Comparison of ENCODE assay signal across 10 cellular contexts in genomic region chr3:141331370-141332318, GRCh38. TPM values are rescaled to one million over a fixed set of nuclear protein-coding genes. Genes with fewer than 3 reads are reported as not detected.
DNase-seq lines count a peak whose midpoint lies in the region; ATAC-seq, FAIRE-seq and TF ChIP-seq lines count a peak whose summit lies in the region.
"Had no signal": no experiment of that assay in that cellular context is flagged by ENCODE, and none has a peak within 500 bp of the region (broad histone marks: within the 10 kb centered on the region; RNA-seq: fewer than 3 reads in every experiment).

No MANE protein-coding gene starts in this region.

- H3K36me3 ChIP-seq in keratinocyte (ENCODE audit: control insufficient read depth in 2 of 2, extremely low read depth in 1 of 2, insufficient read depth in 2 of 2, low read length in 2 of 2), result no peaks in the 10 kb centered on the region
- no peaks in the 10 kb centered on the region for H3K36me3 ChIP-seq in uterus

- H3K4me3 Mint-ChIP-seq in activated CD4-positive, alpha-beta T cell treated with anti-CD3 and anti-CD28 coated beads for 36 hours, result no peak overlapping the region
- H3K4me3 Mint-ChIP-seq in activated naive CD8-positive, alpha-beta T cell treated with anti-CD3 and anti-CD28 coated beads for 36 hours, result no peak overlapping the region
- H3K4me3 Mint-ChIP-seq in activated T-helper 2 cell treated with anti-CD3 and anti-CD28 coated beads, Interferon-gamma antibody, Interleukin-2, Interleukin-4, amounts not matched to agents 10 μg/mL and 5 μg/mL and 100 μg/mL, durations not matched to agents 14 hours and 24 hours and 36 hours (ENCODE audit: low read depth), result no peak overlapping the region
- H3K4me3 Mint-ChIP-seq: CD4-positive, CD25-positive, alpha-beta regulatory T cell had no signal

- H3K9me1 ChIP-seq in keratinocyte (ENCODE audit: control insufficient read depth, extremely low read depth, insufficient read depth, low read length), result no peaks in the 10 kb centered on the region

- CTCF ChIA-PET in activated CD4-positive, alpha-beta T cell treated with anti-CD3 and anti-CD28 coated beads for 36 hours (lab: Charles Lee), result interaction anchor here (0.7 to 1.4 kb wide), 6 partner anchors 100 to 209 kb away, joined by 3 to 4 read pairs (median 3); partner anchors contain the start of gene PXYLP1

- H3K9ac ChIP-seq in keratinocyte (ENCODE audit: control insufficient read depth, extremely low read depth, insufficient read depth, low read length), result no peak overlapping the region

- no peaks in the 10 kb centered on the region for H3K36me3 Mint-ChIP-seq in activated CD4-positive, alpha-beta T cell treated with anti-CD3 and anti-CD28 coated beads for 36 hours (ENCODE audit: low read depth)
- H3K36me3 Mint-ChIP-seq in activated naive CD8-positive, alpha-beta T cell treated with anti-CD3 and anti-CD28 coated beads for 36 hours, result no peaks in the 10 kb centered on the region
- H3K36me3 Mint-ChIP-seq in activated T-helper 2 cell treated with anti-CD3 and anti-CD28 coated beads, Interferon-gamma antibody, Interleukin-2, Interleukin-4, amounts not matched to agents 10 μg/mL and 5 μg/mL and 100 μg/mL, durations not matched to agents 14 hours and 24 hours and 36 hours (ENCODE audit: low read depth), result no peaks in the 10 kb centered on the region
- H3K36me3 Mint-ChIP-seq: CD4-positive, CD25-positive, alpha-beta regulatory T cell; naive B cell had no signal

- FAIRE-seq in keratinocyte (lab: Jason Lieb, UNC), result no peak

- H3K9me3 Mint-ChIP-seq in activated CD4-positive, alpha-beta T cell treated with anti-CD3 and anti-CD28 coated beads for 36 hours (ENCODE audit: low read depth), result no peaks in the 10 kb centered on the region
- no peaks in the 10 kb centered on the region for H3K9me3 Mint-ChIP-seq in activated naive CD8-positive, alpha-beta T cell treated with anti-CD3 and anti-CD28 coated beads for 36 hours
- H3K9me3 Mint-ChIP-seq in activated T-helper 2 cell treated with anti-CD3 and anti-CD28 coated beads, Interferon-gamma antibody, Interleukin-2, Interleukin-4, amounts not matched to agents 10 μg/mL and 5 μg/mL and 100 μg/mL, durations not matched to agents 14 hours and 24 hours and 36 hours, result no peaks in the 10 kb centered on the region
- H3K9me3 Mint-ChIP-seq: naive B cell had no signal

- no peak for TF ChIP-seq POLR2A in uterus (IDR thresholded peaks at IDR 0.05)

- no peak overlapping the region for H3K27ac Mint-ChIP-seq in activated CD4-positive, alpha-beta T cell treated with anti-CD3 and anti-CD28 coated beads for 36 hours
- no peak overlapping the region for H3K27ac Mint-ChIP-seq in activated naive CD8-positive, alpha-beta T cell treated with anti-CD3 and anti-CD28 coated beads for 36 hours
- H3K27ac Mint-ChIP-seq in activated T-helper 2 cell treated with anti-CD3 and anti-CD28 coated beads, Interferon-gamma antibody, Interleukin-2, Interleukin-4, amounts not matched to agents 10 μg/mL and 5 μg/mL and 100 μg/mL, durations not matched to agents 14 hours and 24 hours and 36 hours, result no peak overlapping the region

- dilution Hi-C loops in keratinocyte (cut with MboI; ENCODE audit: extremely low pct_ligation_motif_present, low sequenced_read_pairs), result no loop called here

- peaks cover 6% of the 10 kb centered on the region for H3K4me1 ChIP-seq in keratinocyte (ENCODE audit: control insufficient read depth, extremely low read depth, insufficient read depth, low read length)
- H3K4me1 ChIP-seq in uterus, result no peaks in the 10 kb centered on the region

- no peak overlapping the region for H2AFZ ChIP-seq in keratinocyte (ENCODE audit: control insufficient read depth, low read length)

- H3K27me3 Mint-ChIP-seq in activated CD4-positive, alpha-beta T cell treated with anti-CD3 and anti-CD28 coated beads for 36 hours, result peaks cover 4% of the 10 kb centered on the region
- H3K27me3 Mint-ChIP-seq in activated naive CD8-positive, alpha-beta T cell treated with anti-CD3 and anti-CD28 coated beads for 36 hours, result peaks cover 5% of the 10 kb centered on the region
- H3K27me3 Mint-ChIP-seq in activated T-helper 2 cell treated with anti-CD3 and anti-CD28 coated beads, Interferon-gamma antibody, Interleukin-2, Interleukin-4, amounts not matched to agents 10 μg/mL and 5 μg/mL and 100 μg/mL, durations not matched to agents 14 hours and 24 hours and 36 hours (ENCODE audit: low read depth), result no peaks in the 10 kb centered on the region
- H3K27me3 Mint-ChIP-seq: CD4-positive, CD25-positive, alpha-beta regulatory T cell had no signal

- H3K27ac ChIP-seq in keratinocyte (ENCODE audit: control insufficient read depth, insufficient read depth, low read length) (no peak overlapping the region), uterus (no peak overlapping the region)

- POLR2A ChIA-PET in activated CD4-positive, alpha-beta T cell treated with anti-CD3 and anti-CD28 coated beads for 36 hours (lab: Charles Lee), result no interaction called here

- intact Hi-C loops in activated CD4-positive, alpha-beta T cell treated with anti-CD3 and anti-CD28 coated beads for 36 hours (cut with DNase I, micrococcal nuclease), result no loop called here
- intact Hi-C loops in uterus (cut with DNase I; ENCODE audit: low total_unique reads), result no loop called here
- intact Hi-C loops in activated T-helper 2 cell treated with anti-CD3 and anti-CD28 coated beads, Interferon-gamma antibody, Interleukin-2, Interleukin-4, amounts not matched to agents 10 μg/mL and 5 μg/mL and 100 μg/mL, durations not matched to agents 14 hours and 24 hours and 36 hours (cut with micrococcal nuclease), result no loop called here

- H3K79me2 ChIP-seq in keratinocyte (ENCODE audit: control insufficient read depth, insufficient read depth, low read length), result no peaks in the 10 kb centered on the region

- H3K4me3 ChIP-seq in keratinocyte (ENCODE audit: control insufficient read depth in 2 of 3, extremely low read depth in 1 of 3, insufficient read depth in 2 of 3, low read depth in 1 of 3, low read length in 3 of 3) (no peak overlapping the region), uterus (no peak overlapping the region)

- TF ChIP-seq CTCF in keratinocyte (optimal IDR thresholded peaks at IDR 0.05 in 1 of 3, IDR thresholded peaks at IDR 0.05 in 1 of 3, conservative IDR thresholded peaks at IDR 0.05 in 1 of 3; ENCODE audit: extremely low read depth in 1 of 3, insufficient read depth in 2 of 3, low read length in 3 of 3), result no peak
- TF ChIP-seq CTCF in uterus (IDR thresholded peaks at IDR 0.05), result no peak

- H4K20me1 ChIP-seq in keratinocyte (ENCODE audit: control insufficient read depth, extremely low read depth, insufficient read depth, low read length), result no peaks in the 10 kb centered on the region

- H3K4me1 Mint-ChIP-seq in activated CD4-positive, alpha-beta T cell treated with anti-CD3 and anti-CD28 coated beads for 36 hours, result peaks cover 17% of the 10 kb centered on the region
- peaks cover 8% of the 10 kb centered on the region for H3K4me1 Mint-ChIP-seq in activated naive CD8-positive, alpha-beta T cell treated with anti-CD3 and anti-CD28 coated beads for 36 hours
- peaks cover 13% of the 10 kb centered on the region for H3K4me1 Mint-ChIP-seq in activated T-helper 2 cell treated with anti-CD3 and anti-CD28 coated beads, Interferon-gamma antibody, Interleukin-2, Interleukin-4, amounts not matched to agents 10 μg/mL and 5 μg/mL and 100 μg/mL, durations not matched to agents 14 hours and 24 hours and 36 hours (ENCODE audit: low read depth)

- H3K4me2 ChIP-seq in keratinocyte (ENCODE audit: control insufficient read depth, extremely low read depth, insufficient read depth, low read depth, low read length), result no peak overlapping the region

- H3K9me3 ChIP-seq in keratinocyte (ENCODE audit: control insufficient read depth, low read depth, low read length), result no peaks in the 10 kb centered on the region
- no peaks in the 10 kb centered on the region for H3K9me3 ChIP-seq in uterus

- DNase-seq in activated CD4-positive, alpha-beta T cell treated with anti-CD3 and anti-CD28 coated beads for 36 hours, result peak; percentile 18
- no peak for DNase-seq in activated CD4-positive, alpha-beta T cell treated with anti-CD3 and anti-CD28 coated beads, Interleukin-2, amount 50 U/mL, for 1 hour
- DNase-seq in amniotic epithelial cell (ENCODE audit: low read depth), result peak; percentile 90
- DNase-seq in keratinocyte (ENCODE audit: low read depth, low spot score), result peak; percentile 49
- peak; percentile 27 to 50 for DNase-seq in uterus
- DNase-seq in DMS79 (lab: John Stamatoyannopoulos, UW), result no peak
- DNase-seq in activated naive CD8-positive, alpha-beta T cell treated with anti-CD3 and anti-CD28 coated beads for 36 hours, result no peak
- DNase-seq in activated T-helper 2 cell treated with anti-CD3 and anti-CD28 coated beads, Interferon-gamma antibody, Interleukin-2, Interleukin-4, amounts not matched to agents 10 μg/mL and 5 μg/mL and 100 μg/mL, durations not matched to agents 14 hours and 24 hours and 36 hours (ENCODE audit: low spot score), result no peak
- DNase-seq: CD4-positive, CD25-positive, alpha-beta regulatory T cell; naive B cell had no signal

- H3K27me3 ChIP-seq in keratinocyte (ENCODE audit: control insufficient read depth, extremely low read depth, insufficient read depth, low read length) (no peaks in the 10 kb centered on the region), uterus (no peaks in the 10 kb centered on the region)

- no peak for ATAC-seq in activated CD4-positive, alpha-beta T cell treated with anti-CD3 and anti-CD28 coated beads for 36 hours

RNA-seq across cellular contexts. Expression of gene ZBTB38, which starts 36.7 kb away (rescaled TPM):
- 10 to 100 TPM; 21.3 to 22.0 TPM for total RNA-seq in activated CD4-positive, alpha-beta T cell treated with anti-CD3 and anti-CD28 coated beads for 36 hours
- 17.9 to 41.1 TPM (median 34.9 TPM) in 3 replicates for polyA plus RNA-seq in keratinocyte
- 24.1 TPM for polyA plus RNA-seq in keratinocyte (2011; ENCODE audit: low read depth)
- 15.0 and 25.8 TPM in 2 replicates for polyA plus RNA-seq in keratinocyte (2011; cell fraction: cytosol; rRNA removed)
- polyA plus RNA-seq in keratinocyte (2011; cell fraction: nucleus; rRNA removed), result 36.8 and 40.9 TPM in 2 replicates
- polyA plus RNA-seq in keratinocyte (2012; ENCODE audit: low replicate concordance), result 19.3 and 38.7 TPM in 2 replicates
- polyA minus RNA-seq in keratinocyte, result 45.2 to 76.7 TPM (median 75.1 TPM) in 3 replicates
- 38.2 TPM for polyA minus RNA-seq in keratinocyte (2011; cell fraction: cytosol; rRNA and poly(A)+ RNA removed)
- polyA minus RNA-seq in keratinocyte (2011; cell fraction: nucleus; rRNA and poly(A)+ RNA removed), result 59.4 and 96.9 TPM in 2 replicates
- total RNA-seq in uterus, result 100 to 1,000 TPM; 125 to 183 (median 149) TPM
- total RNA-seq in activated naive CD8-positive, alpha-beta T cell treated with anti-CD3 and anti-CD28 coated beads for 36 hours, result 10 to 100 TPM; 14.7 to 16.7 TPM
- 25.4 and 27.2 TPM in 2 replicates for total RNA-seq in activated T-helper 2 cell treated with anti-CD3 and anti-CD28 coated beads, Interferon-gamma antibody, Interleukin-2, Interleukin-4, amounts not matched to agents 10 μg/mL and 5 μg/mL and 100 μg/mL, durations not matched to agents 14 hours and 24 hours and 36 hours

Comparison
In these comparisons a context has a peak if more than half of its experiments do, and no peak if none do; other contexts are left out.
1. DNase-seq: peak in activated CD4-positive, alpha-beta T cell treated with anti-CD3 and anti-CD28 coated beads for 36 hours (single experiment), amniotic epithelial cell (single experiment), keratinocyte (single experiment) and uterus (2 of 2); none in activated CD4-positive, alpha-beta T cell treated with anti-CD3 and anti-CD28 coated beads, Interleukin-2, amount 50 U/mL, for 1 hour (single experiment), DMS79 (single experiment), activated naive CD8-positive, alpha-beta T cell treated with anti-CD3 and anti-CD28 coated beads for 36 hours (single experiment) and activated T-helper 2 cell treated with anti-CD3 and anti-CD28 coated beads, Interferon-gamma antibody, Interleukin-2, Interleukin-4, amounts not matched to agents 10 μg/mL and 5 μg/mL and 100 μg/mL, durations not matched to agents 14 hours and 24 hours and 36 hours (single experiment).